ENCODE assay signal across 31 cellular contexts in genomic region chr7:123673752-123674398, GRCh38. TPM values are rescaled to one million over a fixed set of nuclear protein-coding genes. Genes with fewer than 3 reads are reported as not detected.
DNase-seq lines count a peak whose midpoint lies in the region; ATAC-seq and TF ChIP-seq lines count a peak whose summit lies in the region.
"Had no signal": no experiment of that assay in that cellular context is flagged by ENCODE, and none has a peak within 500 bp of the region (broad histone marks: within the 10 kb centered on the region; RNA-seq: fewer than 3 reads in every experiment).

No MANE protein-coding gene starts in this region.

- H3K4me3 Mint-ChIP-seq in neural progenitor cell: no peak overlapping the region
- H3K4me3 Mint-ChIP-seq: HFFc6; naive thymus-derived CD8-positive, alpha-beta T cell; stimulated activated effector memory CD8-positive, alpha-beta T cell treated with anti-CD3 and anti-CD28 coated beads, Interleukin-12 subunit alpha, Interleukin-12 subunit beta, amount 100 ng/mL, for 72 hours had no signal

- peaks cover 0 to 50% (median 12%) of the 10 kb centered on the region in 12 donors for H3K4me1 ChIP-seq in heart left ventricle
- H3K4me1 ChIP-seq in neural progenitor cell: peaks cover 12% of the 10 kb centered on the region
- no peaks in the 10 kb centered on the region for H3K4me1 ChIP-seq in testis

- no peaks in the 10 kb centered on the region for H3F3A ChIP-seq in neural progenitor cell (ENCODE audit: low read depth)

- TF ChIP-seq CTCF in heart left ventricle (IDR thresholded peaks at IDR 0.05): no peak
- TF ChIP-seq CTCF in neural progenitor cell (IDR thresholded peaks at IDR 0.05): no peak
- no peak for TF ChIP-seq CTCF in testis (IDR thresholded peaks at IDR 0.05)

- DNase-seq in Right ventricle myocardium inferior (ENCODE audit: missing footprints): no peak
- no peak for DNase-seq in cardiac septum (ENCODE audit: low spot score)
- no peak for DNase-seq in heart left ventricle
- no peak for DNase-seq in neural progenitor cell (ENCODE audit: low spot score)
- DNase-seq in T1000 (lab: John Stamatoyannopoulos, UW): no peak
- DNase-seq in KBM-7: no peak
- DNase-seq in stimulated activated CD4-positive, alpha-beta T cell treated with anti-CD3 and anti-CD28 coated beads, Interleukin-1b, Interleukin-23, amount 100 ng/mL, for 48 hours: no peak
- no peak for DNase-seq in testis
- DNase-seq: activated naive CD4-positive, alpha-beta T cell; activated T-cell treated with anti-CD3 and anti-CD28 coated beads, Interleukin-2, amount 50 U/mL, for 1 hour; amniotic stem cell; cerebellar nuclear complex; DMS79 treated with DMSO at 0.1 percent for 48 hours; effector CD4-positive, alpha-beta T cell; Kasumi-1; mesendoderm; naive thymus-derived CD8-positive, alpha-beta T cell; NCI-H1092; NCI-H1930; NCI-H2227 treated with DMSO at 0.1 percent for 48 hours; NCI-H748 treated with DMSO at 0.1 percent for 48 hours; pancreas; sigmoid colon; stimulated activated CD4-positive, alpha-beta T cell treated with anti-CD3 and anti-CD28 coated beads, Interleukin-2, amount 100 ng/mL, for 24 hours had no signal

- intact Hi-C loops in Right ventricle myocardium inferior (cut with DNase I) (no loop called here), cardiac septum (cut with DNase I) (no loop called here), heart left ventricle (cut with DNase I) (no loop called here), testis (cut with DNase I; ENCODE audit: low total_unique reads) (no loop called here)

- no peak overlapping the region for H3K9ac ChIP-seq in neural progenitor cell

- no peak overlapping the region for H2AFZ ChIP-seq in neural progenitor cell (replicated peaks)

- ATAC-seq in Right ventricle myocardium inferior (peak; percentile 50), heart left ventricle (peak; percentile 14 to 51 (median 37))
- ATAC-seq: naive thymus-derived CD8-positive, alpha-beta T cell; stimulated activated effector memory CD8-positive, alpha-beta T cell treated with anti-CD3 and anti-CD28 coated beads, Interleukin-12 subunit alpha, Interleukin-12 subunit beta, amount 100 ng/mL, for 72 hours had no signal

- no peaks in the 10 kb centered on the region for H3K27me3 ChIP-seq in heart left ventricle
- H3K27me3 ChIP-seq in neural progenitor cell: no peaks in the 10 kb centered on the region
- H3K27me3 ChIP-seq in testis: no peaks in the 10 kb centered on the region
- H3K27me3 ChIP-seq: pancreas, sigmoid colon had no signal

- H3K4me2 ChIP-seq in neural progenitor cell: no peak overlapping the region

- WGBS in heart left ventricle, 4 donors: 44 to 54% (median 53%) methylated on average over 3 of the region's 3 CpGs
- 74 to 80% methylated on average over 3 of the region's 3 CpGs for WGBS in testis, 2 donors

- no peaks in the 10 kb centered on the region for H3K79me2 ChIP-seq in neural progenitor cell (ENCODE audit: low read depth)

- peak overlapping the region; percentile 26 for H3K27ac Mint-ChIP-seq in neural progenitor cell
- H3K27ac Mint-ChIP-seq: HFFc6; stimulated activated effector memory CD8-positive, alpha-beta T cell treated with anti-CD3 and anti-CD28 coated beads, Interleukin-12 subunit alpha, Interleukin-12 subunit beta, amount 100 ng/mL, for 72 hours had no signal

- no peaks in the 10 kb centered on the region for H4K20me1 ChIP-seq in neural progenitor cell (ENCODE audit: low read depth)

- H3K36me3 ChIP-seq in heart left ventricle: peaks cover 0 to 2% (median 0%) of the 10 kb centered on the region in 9 donors
- no peaks in the 10 kb centered on the region for H3K36me3 ChIP-seq in neural progenitor cell
- no peaks in the 10 kb centered on the region for H3K36me3 ChIP-seq in testis (ENCODE audit: low read depth, missing control alignments)
- H3K36me3 ChIP-seq: pancreas, sigmoid colon, thoracic aorta had no signal

- TF ChIP-seq POLR2A in heart left ventricle (IDR thresholded peaks at IDR 0.05) (no peak), testis (IDR thresholded peaks at IDR 0.05) (no peak)

- no peaks in the 10 kb centered on the region for H3K4me1 Mint-ChIP-seq in neural progenitor cell
- H3K4me1 Mint-ChIP-seq: naive thymus-derived CD8-positive, alpha-beta T cell; stimulated activated effector memory CD8-positive, alpha-beta T cell treated with anti-CD3 and anti-CD28 coated beads, Interleukin-12 subunit alpha, Interleukin-12 subunit beta, amount 100 ng/mL, for 72 hours had no signal

- in situ Hi-C loops in KBM-7 (cut with MboI; ENCODE audit: low pct_unique_long_range_greater_than_20kb, low sequenced_read_pairs): loop anchor here (10.0 kb wide), 1 partner anchor 191 kb away; no protein-coding TSS in a partner anchor

- H3K36me3 Mint-ChIP-seq in neural progenitor cell: no peaks in the 10 kb centered on the region

- no peak overlapping the region for H3K4me3 ChIP-seq in heart left ventricle
- H3K4me3 ChIP-seq in neural progenitor cell: no peak overlapping the region
- no peak overlapping the region for H3K4me3 ChIP-seq in testis
- H3K4me3 ChIP-seq: pancreas, sigmoid colon, thoracic aorta had no signal

- no peaks in the 10 kb centered on the region for H3K9me3 Mint-ChIP-seq in neural progenitor cell
- H3K9me3 Mint-ChIP-seq: HFFc6; naive thymus-derived CD8-positive, alpha-beta T cell; stimulated activated effector memory CD8-positive, alpha-beta T cell treated with anti-CD3 and anti-CD28 coated beads, Interleukin-12 subunit alpha, Interleukin-12 subunit beta, amount 100 ng/mL, for 72 hours had no signal

- no peaks in the 10 kb centered on the region for H3K9me3 ChIP-seq in heart left ventricle
- no peaks in the 10 kb centered on the region for H3K9me3 ChIP-seq in neural progenitor cell (ENCODE audit: low read depth)
- H3K9me3 ChIP-seq in testis: no peaks in the 10 kb centered on the region
- H3K9me3 ChIP-seq: pancreas, sigmoid colon, thoracic aorta had no signal

- H3K27ac ChIP-seq in heart left ventricle (peak overlapping the region in 7 of 12 donors; percentile 2 to 61 (median 37)), neural progenitor cell (no peak overlapping the region), testis (no peak overlapping the region)
- H3K27ac ChIP-seq: pancreas, thoracic aorta had no signal

- peaks cover 2% of the 10 kb centered on the region for H3K27me3 Mint-ChIP-seq in neural progenitor cell (ENCODE audit: insufficient read depth, low read depth)
- H3K27me3 Mint-ChIP-seq: naive thymus-derived CD8-positive, alpha-beta T cell had no signal

RNA-seq across cellular contexts. Expression of gene LMOD2, which starts 18.2 kb away (rescaled TPM):
- 492 TPM for total RNA-seq in Right ventricle myocardium inferior
- total RNA-seq in cardiac septum: 1,161 TPM
- 1,000 to 10,000 TPM in 3 of 9 donors, 100 to 1,000 TPM in 6; 348 to 1,479 (median 780) TPM for total RNA-seq in heart left ventricle
- polyA plus RNA-seq in heart left ventricle: 100 to 1,000 TPM; 202 to 467 TPM
- not detected in 2 replicates for total RNA-seq in neural progenitor cell (ENCODE audit: low replicate concordance)
- total RNA-seq in testis: under 1 TPM; 0.19 to 0.39 TPM
- polyA plus RNA-seq in testis (ENCODE audit: insufficient read depth, low read depth, low replicate concordance): 3.6 TPM
- total RNA-seq: A172; frontal cortex; HFFc6; HT1080; kidney epithelial cell; naive thymus-derived CD8-positive, alpha-beta T cell; sigmoid colon; thoracic aorta had no signal
- polyA plus RNA-seq: pancreas had no signal

Comparison
In these comparisons a context has a peak if more than half of its experiments do, and no peak if none do; other contexts are left out.
1. H3K27ac ChIP-seq: peak in heart left ventricle (7 of 12); none in neural progenitor cell (single experiment) and testis (0 of 2).
2. RNA of gene LMOD2, which starts 18.2 kb away (total RNA-seq): 1,161 TPM in cardiac septum (single experiment), 348 to 1,479 TPM in heart left ventricle and 492 TPM in Right ventricle myocardium inferior (single experiment); 0.19 to 0.39 TPM in testis and not detected in neural progenitor cell; every median in the first group is over 100 times any median in the second.